ENCODE assay signal across 11 cellular contexts in genomic region chr22:20211997-20212753, GRCh38. TPM values are rescaled to one million over a fixed set of nuclear protein-coding genes. Genes with fewer than 3 reads are reported as not detected.
A peak's percentile ranks its signal among the peaks of the same experiment; 100 is the strongest.
DNase-seq lines count a peak whose midpoint lies in the region; ATAC-seq and TF ChIP-seq lines count a peak whose summit lies in the region.
"Had no signal": no experiment of that assay in that cellular context is flagged by ENCODE, and none has a peak within 500 bp of the region (broad histone marks: within the 10 kb centered on the region; RNA-seq: fewer than 3 reads in every experiment).

No MANE protein-coding gene starts in this region.

- peak overlapping the region in 1 of 4 donors; percentile 57 for H3K4me3 Mint-ChIP-seq in CD4-positive, CD25-positive, alpha-beta regulatory T cell
- no peak overlapping the region for H3K4me3 Mint-ChIP-seq in MCF 10A (ENCODE audit: unreplicated experiment)

- no peaks in the 10 kb centered on the region for H3K9me3 ChIP-seq in CD4-positive, CD25-positive, alpha-beta regulatory T cell (ENCODE audit: control insufficient read depth in 2 of 2, low read length in 2 of 2)
- no peaks in the 10 kb centered on the region for H3K9me3 ChIP-seq in lower lobe of right lung

- no TSS peak for BruUV-seq in MCF 10A (replicated peaks; lab: Mats Ljungman, UMichigan)

- H3K4me1 ChIP-seq in CD4-positive, CD25-positive, alpha-beta regulatory T cell (ENCODE audit: control insufficient read depth, insufficient read depth, low read length, poor library complexity, severe bottlenecking) = peaks cover 15% of the 10 kb centered on the region
- H3K4me1 ChIP-seq in lower lobe of right lung = peaks cover 21% of the 10 kb centered on the region

- no peak overlapping the region for H3K27ac ChIP-seq in CD4-positive, CD25-positive, alpha-beta regulatory T cell (ENCODE audit: insufficient read depth, low read length, poor library complexity, severe bottlenecking)
- H3K27ac ChIP-seq in lower lobe of right lung = no peak overlapping the region
- H3K27ac ChIP-seq: C4-2B had no signal

- H3K9me3 Mint-ChIP-seq in CD4-positive, CD25-positive, alpha-beta regulatory T cell = no peaks in the 10 kb centered on the region
- H3K9me3 Mint-ChIP-seq in MCF 10A (ENCODE audit: unreplicated experiment) = no peaks in the 10 kb centered on the region

- no peaks in the 10 kb centered on the region for H3K27me3 Mint-ChIP-seq in CD4-positive, CD25-positive, alpha-beta regulatory T cell
- no peaks in the 10 kb centered on the region for H3K27me3 Mint-ChIP-seq in MCF 10A (ENCODE audit: insufficient read depth, unreplicated experiment)

- CTCF ChIA-PET in MCF 10A (lab: Yijun Ruan, JAX) = interaction anchor here (0.6 kb wide), 1 partner anchor 81 kb away, joined by 3 read pairs; no protein-coding TSS in a partner anchor

- no peaks in the 10 kb centered on the region for H3K27me3 ChIP-seq in CD4-positive, CD25-positive, alpha-beta regulatory T cell (ENCODE audit: control insufficient read depth, insufficient read depth, low read length)
- H3K27me3 ChIP-seq in lower lobe of right lung (ENCODE audit: low read depth) = no peaks in the 10 kb centered on the region

- no peaks in the 10 kb centered on the region for H3K36me3 ChIP-seq in CD4-positive, CD25-positive, alpha-beta regulatory T cell (ENCODE audit: control insufficient read depth, insufficient read depth, low read length)
- H3K36me3 ChIP-seq in lower lobe of right lung = no peaks in the 10 kb centered on the region

- POLR2A ChIA-PET in MCF 10A (lab: Yijun Ruan, JAX) = no interaction called here

- no peak for DNase-seq in CD4-positive, CD25-positive, alpha-beta regulatory T cell
- DNase-seq in NCI-H1105 (lab: John Stamatoyannopoulos, UW) (peak; percentile 78), MCF 10A (ENCODE audit: unreplicated experiment) (peak; percentile 58), lower lobe of right lung (peak; percentile 74), foreskin fibroblast (no peak), H4 (ENCODE audit: low spot score) (no peak)
- DNase-seq: mesenchymal stem cell, T-helper 1 cell had no signal

- no peak overlapping the region for H3K4me3 ChIP-seq in CD4-positive, CD25-positive, alpha-beta regulatory T cell (ENCODE audit: low read depth, low read length)
- H3K4me3 ChIP-seq in lower lobe of right lung = no peak overlapping the region
- H3K4me3 ChIP-seq in foreskin fibroblast (ENCODE audit: low read depth in 1 of 2, low read length in 2 of 2) = no peak overlapping the region

- intact Hi-C loops in MCF 10A (cut with micrococcal nuclease) (no loop called here), lower lobe of right lung (cut with DNase I) (no loop called here)

- TF ChIP-seq CTCF in MCF 10A (IDR thresholded peaks at IDR 0.05; ENCODE audit: unreplicated experiment) = no peak
- no peak for TF ChIP-seq CTCF in lower lobe of right lung (IDR thresholded peaks at IDR 0.05)
- no peak for TF ChIP-seq CTCF in foreskin fibroblast (IDR thresholded peaks at IDR 0.05; ENCODE audit: low read depth, low read length)

- peak overlapping the region; percentile 18 to 95 (median 84) for H3K27ac Mint-ChIP-seq in CD4-positive, CD25-positive, alpha-beta regulatory T cell
- H3K27ac Mint-ChIP-seq in MCF 10A (ENCODE audit: low read depth, unreplicated experiment) = no peak overlapping the region

- no peaks in the 10 kb centered on the region for H3K36me3 Mint-ChIP-seq in CD4-positive, CD25-positive, alpha-beta regulatory T cell
- no peaks in the 10 kb centered on the region for H3K36me3 Mint-ChIP-seq in MCF 10A (ENCODE audit: insufficient read depth, unreplicated experiment)

- peaks cover 0 to 22% (median 8%) of the 10 kb centered on the region in 4 donors for H3K4me1 Mint-ChIP-seq in CD4-positive, CD25-positive, alpha-beta regulatory T cell
- H3K4me1 Mint-ChIP-seq in MCF 10A (ENCODE audit: insufficient read depth, unreplicated experiment) = peaks cover 8% of the 10 kb centered on the region

- no peak for ATAC-seq in CD4-positive, CD25-positive, alpha-beta regulatory T cell (ENCODE audit: low read depth in 2 of 2)
- ATAC-seq in lower lobe of right lung (peak; percentile 47 to 52), HG03342 (IDR thresholded peaks at IDR 0.05; ENCODE audit: unreplicated experiment) (no peak)
- ATAC-seq in activated CD4-positive, CD25-positive, alpha-beta regulatory T cell treated with anti-CD3 and anti-CD28 coated beads, Interleukin-2, amount 50 U/mL, for 24 hours = no peak

RNA-seq across cellular contexts. Expression of gene RTN4R, which starts 55.9 kb away (rescaled TPM):
- total RNA-seq in CD4-positive, CD25-positive, alpha-beta regulatory T cell = 1.3 TPM
- polyA plus RNA-seq in CD4-positive, CD25-positive, alpha-beta regulatory T cell = 1 to 10 TPM; 1.2 to 3.3 (median 1.9) TPM
- 2.7 and 3.7 TPM in 2 replicates for total RNA-seq in MCF 10A (2022)
- 9.6 TPM for total RNA-seq in lower lobe of right lung
- 3.2 TPM in 2 replicates for total RNA-seq in H4 (2014; rRNA removed; shearing (Covaris generic))

Comparison
In these comparisons a context has a peak if more than half of its experiments do, and no peak if none do; other contexts are left out.
1. ATAC-seq: peak in lower lobe of right lung (2 of 2); none in CD4-positive, CD25-positive, alpha-beta regulatory T cell (0 of 2), HG03342 (single experiment) and activated CD4-positive, CD25-positive, alpha-beta regulatory T cell treated with anti-CD3 and anti-CD28 coated beads, Interleukin-2, amount 50 U/mL, for 24 hours (0 of 2).
2. DNase-seq: peak in NCI-H1105 (single experiment), MCF 10A (single experiment) and lower lobe of right lung (single experiment); none in CD4-positive, CD25-positive, alpha-beta regulatory T cell (0 of 3), foreskin fibroblast (0 of 2) and H4 (single experiment).